ENCODE assay signal across 8 cellular contexts in genomic region chr10:96833220-96834001, GRCh38.
DNase-seq lines count a peak whose midpoint lies in the region; ATAC-seq and TF ChIP-seq lines count a peak whose summit lies in the region.

No MANE protein-coding gene starts in this region.

- H3K9me3 ChIP-seq in iPS DF 6.9 (ENCODE audit: control insufficient read depth, insufficient read depth, low read length) = no peaks in the 10 kb centered on the region

- H3K4me3 ChIP-seq in astrocyte of the cerebellum (ENCODE audit: low read depth, low read length) (peak overlapping the region; percentile 72), iPS DF 6.9 (ENCODE audit: low read length) (peak overlapping the region; percentile 89; the same call in 1 of the 2 replicates), retinal pigment epithelial cell (ENCODE audit: low read length) (peak overlapping the region; percentile 78)

- TF ChIP-seq CTCF in astrocyte of the cerebellum (IDR thresholded peaks at IDR 0.05; ENCODE audit: low read depth, low read length, missing control alignments) (no peak), retinal pigment epithelial cell (conservative IDR thresholded peaks at IDR 0.05; ENCODE audit: low read depth, low read length) (no peak)

- DNase-seq in DMS53 (lab: John Stamatoyannopoulos, UW) = peak; percentile 61
- DNase-seq in DMS53 treated with DMSO at 0.1 percent for 48 hours (lab: John Stamatoyannopoulos, UW; ENCODE audit: unreplicated experiment) = no peak
- DNase-seq in NOMO-1 treated with DMSO at 0.1 percent for 48 hours (lab: John Stamatoyannopoulos, UW; ENCODE audit: unreplicated experiment) = peak; percentile 14
- DNase-seq in astrocyte of the cerebellum (ENCODE audit: low read depth) = no peak
- no peak for DNase-seq in iPS DF 6.9 (ENCODE audit: low read depth, low spot score)
- DNase-seq in retinal pigment epithelial cell (ENCODE audit: low read depth) = no peak
- DNase-seq in NCI-H1694 (lab: John Stamatoyannopoulos, UW) = no peak

- WGBS in iPS DF 6.9 (ENCODE audit: insufficient coverage, insufficient read length) = no CpG with 5 or more reads among the region's 46 CpGs

- H3K27ac ChIP-seq in iPS DF 6.9 (ENCODE audit: low read length) = no peak overlapping the region

- ATAC-seq in HG02588 (IDR thresholded peaks at IDR 0.05; ENCODE audit: unreplicated experiment) = peak; percentile 9

- H3K4me1 ChIP-seq in iPS DF 6.9 (ENCODE audit: control insufficient read depth, insufficient read depth, low read length) = peaks cover 4% of the 10 kb centered on the region; the same call in 1 of the 2 replicates

- H3K36me3 ChIP-seq in iPS DF 6.9 (ENCODE audit: control insufficient read depth, insufficient read depth, low read length) = no peaks in the 10 kb centered on the region

- no peaks in the 10 kb centered on the region for H3K27me3 ChIP-seq in iPS DF 6.9 (ENCODE audit: control insufficient read depth, insufficient read depth, low read length)

- in situ Hi-C loops in astrocyte of the cerebellum (cut with HindIII; ENCODE audit: low sequenced_read_pairs) = no loop called here

Comparison
In these comparisons a context has a peak if more than half of its experiments do, and no peak if none do; other contexts are left out.
1. DNase-seq: peak in DMS53 (single experiment) and NOMO-1 treated with DMSO at 0.1 percent for 48 hours (single experiment); none in DMS53 treated with DMSO at 0.1 percent for 48 hours (single experiment), astrocyte of the cerebellum (single experiment), iPS DF 6.9 (single experiment), retinal pigment epithelial cell (single experiment) and NCI-H1694 (single experiment).
2. Peak in every context shown above with its lines, with median percentiles within 50 percentile points of each other: H3K4me3 ChIP-seq.